ENCODE assay signal across 8 cellular contexts in the genomic region with DNA sequence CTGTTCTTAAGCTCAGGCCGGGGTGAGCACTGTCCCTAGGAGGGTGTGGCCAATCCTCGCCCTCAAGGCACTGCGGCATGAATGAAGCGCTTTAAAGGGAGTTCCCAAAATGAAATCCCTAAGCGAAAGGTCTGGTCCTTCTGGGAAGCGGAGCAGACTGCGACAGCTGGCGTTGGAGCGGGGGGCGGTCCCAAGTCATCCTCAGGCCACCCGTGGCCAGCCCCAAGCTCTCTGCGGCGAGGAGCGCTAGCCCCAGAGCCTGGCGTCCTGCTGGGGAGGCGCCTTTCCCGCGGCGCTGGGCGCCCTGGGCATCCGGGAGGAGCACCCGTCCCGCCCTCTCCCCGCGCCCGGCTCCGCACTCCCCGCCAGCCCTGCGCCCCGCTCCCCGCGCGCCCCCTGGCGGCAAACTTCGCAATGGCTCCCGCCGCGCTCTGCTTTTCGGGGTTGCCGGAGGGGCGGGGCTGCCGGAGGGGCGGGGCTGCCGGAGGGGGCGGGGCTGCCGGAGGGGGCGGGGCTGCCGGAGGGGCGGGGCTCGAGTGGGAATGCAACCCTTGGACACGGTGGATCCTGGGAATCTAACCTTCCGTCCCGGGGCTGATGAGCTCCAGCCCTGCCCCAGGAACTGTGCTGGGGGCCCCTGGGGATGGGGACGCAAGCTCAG. TPM values are rescaled to one million over a fixed set of nuclear protein-coding genes. Genes with fewer than 3 reads are reported as not detected.
A peak's percentile ranks its signal among the peaks of the same experiment; 100 is the strongest.
DNase-seq lines count a peak whose midpoint lies in the region; ATAC-seq and TF ChIP-seq lines count a peak whose summit lies in the region.

No MANE protein-coding gene starts in this region.

- H3K9me3 ChIP-seq in colonic mucosa (no peaks in the 10 kb centered on the region), left lung (no peaks in the 10 kb centered on the region)

- H3K4me3 ChIP-seq in colonic mucosa: peak overlapping the region; percentile 63
- peak overlapping the region; percentile 48 to 54 for H3K4me3 ChIP-seq in left lung

- ATAC-seq in HG03159 (IDR thresholded peaks at IDR 0.05; ENCODE audit: unreplicated experiment): peak; percentile 83
- peak; percentile 95 for ATAC-seq in left lung

- H3K9ac ChIP-seq in colonic mucosa (ENCODE audit: low read depth in 2 of 2, low read length in 2 of 2): peak overlapping the region; percentile 34 to 66

- no peaks in the 10 kb centered on the region for H3K27me3 ChIP-seq in colonic mucosa
- H3K27me3 ChIP-seq in left lung: peaks cover 0 to 35% of the 10 kb centered on the region in 2 donors

- H3K4me1 ChIP-seq in colonic mucosa (peaks cover 13% of the 10 kb centered on the region), left lung (peaks cover 8 to 25% of the 10 kb centered on the region in 2 donors)

- TF ChIP-seq CTCF in colonic mucosa (IDR thresholded peaks at IDR 0.05) (peak; percentile 88), left lung (IDR thresholded peaks at IDR 0.05) (peak; percentile 85 to 97)

- intact Hi-C loops in colonic mucosa (cut with DNase I) (loop anchor here (2.0 kb wide), 1 partner anchor 58 kb away; no protein-coding TSS in a partner anchor), left lung (cut with DNase I) (loop anchor here in 1 of 2 donors (2.0 kb wide), 1 partner anchor 60 kb away; no protein-coding TSS in a partner anchor)

- peak overlapping the region; percentile 53 for H3K27ac ChIP-seq in colonic mucosa
- peak overlapping the region in 1 of 2 donors; percentile 37 for H3K27ac ChIP-seq in left lung

- DNase-seq in DMS153 (lab: John Stamatoyannopoulos, UW): peak; percentile 14
- DNase-seq in DMS153 treated with DMSO at 0.1 percent for 48 hours (lab: John Stamatoyannopoulos, UW; ENCODE audit: unreplicated experiment): no peak
- peak; percentile 49 for DNase-seq in NCI-H510A (lab: John Stamatoyannopoulos, UW)
- peak; percentile 89 to 96 for DNase-seq in activated CD4-positive, alpha-beta T cell treated with anti-CD3 and anti-CD28 coated beads for 4 hours
- peak; percentile 96 for DNase-seq in colonic mucosa
- peak; percentile 89 to 99 for DNase-seq in left lung
- DNase-seq in stimulated activated CD4-positive, alpha-beta T cell treated with anti-CD3 and anti-CD28 coated beads, Interleukin-2, amount 100 ng/mL, for 4 hours (ENCODE audit: low read depth): peak; percentile 89

- H3K36me3 ChIP-seq in colonic mucosa: no peaks in the 10 kb centered on the region
- no peaks in the 10 kb centered on the region for H3K36me3 ChIP-seq in left lung

RNA-seq across cellular contexts. Expression of a gene that starts 25.4 kb away (rescaled TPM):
- 1 to 10 TPM; 6.6 to 7.0 TPM for total RNA-seq in colonic mucosa
- 10 to 100 TPM in 1 of 2 donors, 1 to 10 TPM in 1; 9.9 to 12.1 TPM for total RNA-seq in left lung

RNA-seq across cellular contexts. Expression of a gene that starts 30.8 kb away (rescaled TPM):
- total RNA-seq in colonic mucosa (100 to 1,000 TPM; 117 to 181 TPM), left lung (100 to 1,000 TPM; 173 to 176 TPM)

RNA-seq across cellular contexts. Expression of a gene that starts 38.7 kb away (rescaled TPM):
- total RNA-seq in colonic mucosa (100 to 1,000 TPM in 1 of 2 donors, 10 to 100 TPM in 1; 57.2 to 110 TPM), left lung (10 to 100 TPM; 35.1 to 42.3 TPM)
